22 cellular contexts compared by ENCODE assay signal in the genomic region with DNA sequence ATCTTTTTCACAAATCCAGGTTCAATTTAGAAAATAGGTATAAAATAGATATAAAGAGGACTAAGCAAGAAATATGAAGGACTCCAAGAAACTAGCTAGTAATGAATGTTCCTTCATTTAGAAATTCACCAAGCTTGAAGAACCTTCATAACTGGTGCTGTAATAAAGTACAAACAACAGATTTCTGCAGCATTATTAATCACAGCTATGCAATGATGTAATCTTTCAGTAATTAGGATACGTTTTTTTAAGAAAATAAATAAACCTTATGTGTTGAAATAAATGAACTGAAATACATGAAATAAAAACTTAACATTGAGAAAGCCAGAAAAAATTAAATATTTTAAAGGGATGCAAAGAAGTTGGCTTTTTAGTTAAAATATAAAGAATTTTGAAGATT.
"Had no signal": no experiment of that assay in that cellular context is flagged by ENCODE, and none has a peak within 500 bp of the region (broad histone marks: within the 10 kb centered on the region; RNA-seq: fewer than 3 reads in every experiment).

No MANE protein-coding gene starts in this region.

- H3K9ac ChIP-seq: parathyroid adenoma had no signal

- H3K9me3 ChIP-seq: breast epithelium, esophagus muscularis mucosa, lower lobe of right lung, SJSA1 had no signal

- H3K9me3 Mint-ChIP-seq: endodermal cell, immature natural killer cell, WTC11 had no signal

- H3K4me1 Mint-ChIP-seq: immature natural killer cell had no signal

- H3K27ac Mint-ChIP-seq: activated CD8-positive, alpha-beta T cell treated with anti-CD3 and anti-CD28 coated beads, Interleukin-2, amount 10 ng/mL, durations not matched to agents 7 days and 5 days; activated naive CD8-positive, alpha-beta T cell; endodermal cell; immature natural killer cell; WTC11 had no signal

- H3K27ac ChIP-seq: breast epithelium, dorsolateral prefrontal cortex, lower lobe of right lung, parathyroid adenoma, SJSA1 had no signal

- H3K4me1 ChIP-seq: breast epithelium, parathyroid adenoma had no signal

- H3K27me3 ChIP-seq: breast epithelium, dorsolateral prefrontal cortex, esophagus muscularis mucosa, SJSA1 had no signal

- H2AFZ ChIP-seq: parathyroid adenoma had no signal

- H3K36me3 ChIP-seq: lower lobe of right lung, SJSA1 had no signal

- H3K27me3 Mint-ChIP-seq: activated naive CD8-positive, alpha-beta T cell had no signal

- H3K4me3 Mint-ChIP-seq: activated CD8-positive, alpha-beta T cell treated with anti-CD3 and anti-CD28 coated beads, Interleukin-2, amount 10 ng/mL, durations not matched to agents 7 days and 5 days; activated naive CD8-positive, alpha-beta T cell; endodermal cell; immature natural killer cell; WTC11 had no signal

- ATAC-seq: activated CD8-positive, alpha-beta T cell treated with anti-CD3 and anti-CD28 coated beads, Interleukin-2, amount 10 ng/mL, durations not matched to agents 7 days and 5 days; left cardiac atrium; lower lobe of right lung; stimulated activated naive CD8-positive, alpha-beta T cell treated with anti-CD3 and anti-CD28 coated beads, Interleukin-15, Interleukin-2, amounts not matched to agents 100 U/mL and 50 U/mL, for 24 hours; WTC11 had no signal

- DNase-seq: activated CD4-positive, alpha-beta T cell treated with anti-CD3 and anti-CD28 coated beads for 48 hours; activated CD8-positive, alpha-beta memory T cell treated with anti-CD3 and anti-CD28 coated beads, Interleukin-2, amount 50 U/mL, for 4 hours; activated CD8-positive, alpha-beta T cell treated with anti-CD3 and anti-CD28 coated beads, Interleukin-2, amount 10 ng/mL, durations not matched to agents 7 days and 5 days; activated effector memory CD4-positive, alpha-beta T cell treated with anti-CD3 and anti-CD28 coated beads, Interleukin-2, amount 50 U/mL, for 16 hours; activated T-cell treated with anti-CD3 and anti-CD28 coated beads, Interleukin-2, amount 50 U/mL, for 48 hours; dorsolateral prefrontal cortex; endodermal cell; immature natural killer cell; left cardiac atrium; lower lobe of right lung; midbrain; stimulated activated CD4-positive, alpha-beta T cell treated with anti-CD3 and anti-CD28 coated beads, Interleukin-4, amount 100 ng/mL, for 4 hours; stimulated activated CD8-positive, alpha-beta memory T cell treated with anti-CD3 and anti-CD28 coated beads, Interleukin-4, amount 100 ng/mL, for 48 hours; stimulated activated naive CD8-positive, alpha-beta T cell treated with anti-CD3 and anti-CD28 coated beads, Interleukin-15, Interleukin-2, amounts not matched to agents 100 U/mL and 50 U/mL, for 24 hours; T-helper 2 cell; trophoblast cell had no signal

- H3K79me2 ChIP-seq: parathyroid adenoma had no signal

- H3K4me3 ChIP-seq: breast epithelium, dorsolateral prefrontal cortex, esophagus muscularis mucosa, lower lobe of right lung, SJSA1 had no signal
